Comparison of ENCODE assay signal across 1 cellular context in genomic region chr1:241423541-241424479, GRCh38.
TF ChIP-seq lines count a peak whose summit lies in the region.

No MANE protein-coding gene starts in this region.

TF ChIP-seq in HEK293, 187 proteins besides CTCF, POLR2A, EP300 and RAD21 (continued from another document):
- TF ChIP-seq TRIM28 (IDR thresholded peaks at IDR 0.05; ENCODE audit: borderline replicate concordance, low read length) = peak; percentile 50; the same call in 1 of the 2 replicates
- no peak for TF ChIP-seq ZNF169 (tag by site-specific recombination; IDR thresholded peaks at IDR 0.05)
- peak; percentile 51; the same call in 1 of the 2 replicates for TF ChIP-seq ZNF76 (tag by site-specific recombination; IDR thresholded peaks at IDR 0.05; ENCODE audit: borderline replicate concordance, low read depth)
- peak; percentile 48; the same call in 1 of the 2 replicates for TF ChIP-seq YY2 (tag by site-specific recombination; IDR thresholded peaks at IDR 0.05)
- TF ChIP-seq ZNF16 (tag by site-specific recombination; IDR thresholded peaks at IDR 0.05; ENCODE audit: low read depth) = peak; percentile 20; the same call in 1 of the 2 replicates
- no peak; the same call in 1 of the 2 replicates for TF ChIP-seq ZNF366 (tag by site-specific recombination; conservative IDR thresholded peaks at IDR 0.05)
- peak; percentile 43; the same call in 1 of the 2 replicates for TF ChIP-seq REST (tag by site-specific recombination; IDR thresholded peaks at IDR 0.05)
- peak; percentile 83 for TF ChIP-seq ZBTB11 (tag by site-specific recombination; conservative IDR thresholded peaks at IDR 0.05; ENCODE audit: low read depth)
- peak; percentile 44 for TF ChIP-seq PBX3 (CRISPR knock-in tag; IDR thresholded peaks at IDR 0.05)
- TF ChIP-seq ZNF473 (tag by site-specific recombination; IDR thresholded peaks at IDR 0.05) = no peak
- TF ChIP-seq ZNF416 (tag by site-specific recombination; IDR thresholded peaks at IDR 0.05) = no peak
- TF ChIP-seq ZNF501 (tag by site-specific recombination; IDR thresholded peaks at IDR 0.05) = peak; percentile 92
- 0 out of 2 replicates have a peak, but pooled peaks have one; percentile 40 for TF ChIP-seq ZSCAN23 (tag by site-specific recombination; IDR thresholded peaks at IDR 0.05)
- TF ChIP-seq ZNF580 (tag by site-specific recombination; IDR thresholded peaks at IDR 0.05) = no peak
- TF ChIP-seq ZNF561 (tag by site-specific recombination; IDR thresholded peaks at IDR 0.05; ENCODE audit: borderline replicate concordance) = peak; percentile 94; the same call in 1 of the 2 replicates
- TF ChIP-seq ZNF596 (tag by site-specific recombination; IDR thresholded peaks at IDR 0.05) = no peak
- peak; percentile 79 for TF ChIP-seq ZXDB (tag by site-specific recombination; IDR thresholded peaks at IDR 0.05)
- TF ChIP-seq ZNF24 (tag by site-specific recombination; IDR thresholded peaks at IDR 0.05) = 0 out of 2 replicates have a peak, but pooled peaks have one; percentile 39
